ENCODE assay signal across 1 cellular context in genomic region chr9:104775961-104776360, GRCh38.
A peak's percentile ranks its signal among the peaks of the same experiment; 100 is the strongest.
TF ChIP-seq lines count a peak whose summit lies in the region.

No MANE protein-coding gene starts in this region.

TF ChIP-seq in GM12878, 131 proteins besides CTCF, POLR2A, EP300 and RAD21:
- TF ChIP-seq USF2 (IDR thresholded peaks at IDR 0.05; ENCODE audit: borderline replicate concordance, low read depth, low read length) (no peak), SMARCA5 (IDR thresholded peaks at IDR 0.05) (0 out of 2 replicates have a peak, but pooled peaks have one; percentile 77)
TF ChIP-seq in GM12878: peak in this region for 1.
